11 cellular contexts compared by ENCODE assay signal in the genomic region with DNA sequence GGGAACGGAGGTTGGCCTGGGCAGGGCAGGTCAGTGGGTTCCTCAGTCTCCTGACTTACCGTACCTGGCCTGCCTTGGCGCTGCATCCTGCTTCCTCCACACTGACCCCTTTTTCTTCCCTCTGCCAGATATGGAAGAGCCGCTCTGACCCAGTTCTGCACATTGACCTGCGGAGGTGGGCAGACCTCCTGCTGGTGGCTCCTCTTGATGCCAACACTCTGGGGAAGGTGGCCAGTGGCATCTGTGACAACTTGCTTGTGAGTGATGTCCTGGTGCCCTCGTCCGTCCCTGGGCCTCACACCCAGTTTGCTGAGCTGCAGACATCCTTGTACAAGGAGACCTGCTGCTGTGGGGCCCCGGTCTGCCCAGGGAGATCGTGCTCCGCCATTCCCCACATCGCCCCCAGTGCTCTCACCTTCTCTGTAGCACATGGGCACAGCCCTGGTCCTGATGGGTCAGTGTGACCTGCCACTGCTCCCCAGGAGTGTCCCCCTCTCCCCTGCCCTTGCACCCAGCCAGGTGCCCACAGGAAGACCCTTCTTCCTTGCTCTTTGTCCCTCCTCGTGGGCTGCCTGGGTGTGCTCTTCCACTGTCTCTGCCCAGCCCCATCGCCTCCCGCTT. TPM values are rescaled to one million over a fixed set of nuclear protein-coding genes. Genes with fewer than 3 reads are reported as not detected.
A peak's percentile ranks its signal among the peaks of the same experiment; 100 is the strongest.
DNase-seq lines count a peak whose midpoint lies in the region; ATAC-seq and TF ChIP-seq lines count a peak whose summit lies in the region.
"Had no signal": no experiment of that assay in that cellular context is flagged by ENCODE, and none has a peak within 500 bp of the region (broad histone marks: within the 10 kb centered on the region; RNA-seq: fewer than 3 reads in every experiment).

No MANE protein-coding gene starts in this region.

- H3K79me2 ChIP-seq in mammary epithelial cell (ENCODE audit: insufficient read depth, low read length) = no peaks in the 10 kb centered on the region

- no peak overlapping the region for H3K27ac ChIP-seq in mammary epithelial cell (ENCODE audit: insufficient read depth, low read depth, low read length)
- peak overlapping the region; percentile 85 to 95 (median 88) for H3K27ac ChIP-seq in tibial nerve
- H3K27ac ChIP-seq: C4-2B had no signal

- no peaks in the 10 kb centered on the region for H3K36me3 ChIP-seq in mammary epithelial cell (ENCODE audit: insufficient read depth, low read length)
- H3K36me3 ChIP-seq in tibial nerve = peaks cover 0 to 14% (median 0%) of the 10 kb centered on the region in 3 donors

- TF ChIP-seq CTCF in MCF 10A (IDR thresholded peaks at IDR 0.05; ENCODE audit: unreplicated experiment) = no peak
- no peak for TF ChIP-seq CTCF in mammary epithelial cell (conservative IDR thresholded peaks at IDR 0.05 in 1 of 2, IDR thresholded peaks at IDR 0.05 in 1 of 2; ENCODE audit: extremely low read depth in 1 of 2, insufficient read depth in 1 of 2, low read depth in 1 of 2, low read length in 2 of 2)
- TF ChIP-seq CTCF in chondrocyte (IDR thresholded peaks at IDR 0.05) = no peak
- TF ChIP-seq CTCF in tibial nerve (IDR thresholded peaks at IDR 0.05) = no peak

- H3K9ac ChIP-seq in mammary epithelial cell (ENCODE audit: insufficient read depth, low read length) = no peak overlapping the region

- H3K4me1 Mint-ChIP-seq in MCF 10A (ENCODE audit: insufficient read depth, unreplicated experiment) = peaks cover 10% of the 10 kb centered on the region
- H3K4me1 Mint-ChIP-seq in chondrocyte (ENCODE audit: low read depth) = peaks cover 61% of the 10 kb centered on the region
- H3K4me1 Mint-ChIP-seq in naive B cell = peaks cover 40 to 62% (median 46%) of the 10 kb centered on the region in 3 donors

- TF ChIP-seq EP300 in tibial nerve (IDR thresholded peaks at IDR 0.05) = no peak

- H3K36me3 Mint-ChIP-seq in MCF 10A (ENCODE audit: insufficient read depth, unreplicated experiment) (no peaks in the 10 kb centered on the region), chondrocyte (ENCODE audit: low read depth) (peaks cover 4% of the 10 kb centered on the region), naive B cell (peaks cover 0 to 7% of the 10 kb centered on the region in 2 donors)

- CTCF ChIA-PET in MCF 10A (lab: Yijun Ruan, JAX) = interaction anchor here (1.0 to 1.5 kb wide), 5 partner anchors 9 to 162 kb away, joined by 4 to 8 read pairs (median 5); no protein-coding TSS in a partner anchor
- CTCF ChIA-PET in mammary epithelial cell (lab: Charles Lee; ENCODE audit: low non-redundant PET) = interaction anchor here (0.5 kb wide), 1 partner anchor 63 kb away, joined by 10 read pairs; no protein-coding TSS in a partner anchor

- no peak for DNase-seq in MCF 10A (ENCODE audit: unreplicated experiment)
- no peak for DNase-seq in mammary epithelial cell
- DNase-seq in chondrocyte (ENCODE audit: low spot score) = no peak
- DNase-seq in naive B cell = no peak
- no peak for DNase-seq in tibial nerve (ENCODE audit: low spot score in 2 of 2)
- no peak for DNase-seq in NCI-H1105 treated with DMSO at 0.1 percent for 48 hours (lab: John Stamatoyannopoulos, UW)
- no peak for DNase-seq in activated CD4-positive, CD25-positive, alpha-beta regulatory T cell treated with anti-CD3 and anti-CD28 coated beads, Interleukin-2, amount 50 U/mL, for 72 hours
- DNase-seq: activated naive CD4-positive, alpha-beta T cell; NCI-H2171 had no signal

- no peaks in the 10 kb centered on the region for H3K27me3 ChIP-seq in mammary epithelial cell (ENCODE audit: insufficient read depth, low read length)
- no peaks in the 10 kb centered on the region for H3K27me3 ChIP-seq in tibial nerve

- TF ChIP-seq POLR2A in tibial nerve (IDR thresholded peaks at IDR 0.05) = no peak

- BruUV-seq in MCF 10A (replicated peaks; lab: Mats Ljungman, UMichigan) (no TSS peak), mammary epithelial cell (replicated peaks; lab: Mats Ljungman, UMichigan) (no TSS peak)

- no peak overlapping the region for H3K4me3 ChIP-seq in mammary epithelial cell (replicated peaks in 1 of 3; ENCODE audit: insufficient read depth in 1 of 3, low read depth in 2 of 3, low read length in 3 of 3)
- H3K4me3 ChIP-seq in tibial nerve = peak overlapping the region in 2 of 4 donors; percentile 8 to 32

- ATAC-seq in naive B cell (ENCODE audit: low read depth in 2 of 2) = no peak
- no peak for ATAC-seq in GM21447 (IDR thresholded peaks at IDR 0.05; ENCODE audit: unreplicated experiment)

- H3K4me2 ChIP-seq in mammary epithelial cell (ENCODE audit: insufficient read depth, low read depth, low read length) = no peak overlapping the region

- H3K9me3 Mint-ChIP-seq in MCF 10A (ENCODE audit: unreplicated experiment) (no peaks in the 10 kb centered on the region), chondrocyte (ENCODE audit: low read depth) (no peaks in the 10 kb centered on the region), naive B cell (no peaks in the 10 kb centered on the region)

- in situ Hi-C loops in mammary epithelial cell (cut with MboI; ENCODE audit: low sequenced_read_pairs in 2 of 2) = no loop called here

- dilution Hi-C loops in mammary epithelial cell (cut with HindIII; ENCODE audit: low sequenced_read_pairs) = no loop called here

- H3K9me3 ChIP-seq in mammary epithelial cell (replicated peaks; ENCODE audit: insufficient read depth, low read length) (no peaks in the 10 kb centered on the region), tibial nerve (no peaks in the 10 kb centered on the region)

- POLR2A ChIA-PET in MCF 10A (lab: Yijun Ruan, JAX) = interaction anchor here (0.6 to 1.6 kb wide), 3 partner anchors 14 to 30 kb away, joined by 3 to 4 read pairs (median 3); partner anchors contain the start of gene PPCDC

- no peak overlapping the region for H3K4me3 Mint-ChIP-seq in MCF 10A (ENCODE audit: unreplicated experiment)
- no peak overlapping the region for H3K4me3 Mint-ChIP-seq in chondrocyte (ENCODE audit: unreplicated experiment)
- H3K4me3 Mint-ChIP-seq in naive B cell = peak overlapping the region in 2 of 8 donors; percentile 40 to 73

- H3K27ac Mint-ChIP-seq in MCF 10A (ENCODE audit: low read depth, unreplicated experiment) (peak overlapping the region; percentile 76), chondrocyte (ENCODE audit: unreplicated experiment) (peak overlapping the region; percentile 98), naive B cell (peak overlapping the region in 5 of 6 donors; percentile 49 to 95 (median 62))

- H2AFZ ChIP-seq in mammary epithelial cell (ENCODE audit: low read depth, low read length) = no peak overlapping the region

- H3K27me3 Mint-ChIP-seq in MCF 10A (ENCODE audit: insufficient read depth, unreplicated experiment) = no peaks in the 10 kb centered on the region
- H3K27me3 Mint-ChIP-seq in chondrocyte (ENCODE audit: low read depth) = no peaks in the 10 kb centered on the region
- H3K27me3 Mint-ChIP-seq in naive B cell = peaks cover 0 to 27% (median 17%) of the 10 kb centered on the region in 3 donors

- WGBS in mammary epithelial cell (ENCODE audit: low coverage, missing lambda C conversion rate) = 85% methylated on average over 11 of the region's 14 CpGs
- WGBS in tibial nerve, 2 donors = 75 to 83% methylated on average over 14 of the region's 14 CpGs

- intact Hi-C loops in MCF 10A (cut with micrococcal nuclease) = no loop called here
- intact Hi-C loops in mammary epithelial cell (cut with micrococcal nuclease) = no loop called here

- H3K4me1 ChIP-seq in mammary epithelial cell (ENCODE audit: insufficient read depth, low read length) = peaks cover 23% of the 10 kb centered on the region
- peaks cover 6 to 65% (median 49%) of the 10 kb centered on the region in 4 donors for H3K4me1 ChIP-seq in tibial nerve

- H4K20me1 ChIP-seq in mammary epithelial cell (ENCODE audit: insufficient read depth, low read length) = no peaks in the 10 kb centered on the region

RNA-seq across cellular contexts. Expression of gene PPCDC, which starts 21.0 kb away (rescaled TPM):
- total RNA-seq in MCF 10A (2022) (20.3 and 25.1 TPM in 2 replicates), mammary epithelial cell (10 to 100 TPM in 1 of 2 donors, 1 to 10 TPM in 1; 8.2 to 20.9 TPM), chondrocyte (7.3 to 12.9 TPM (median 8.7 TPM) in 3 replicates), tibial nerve (10 to 100 TPM; 19.8 to 42.5 (median 36.4) TPM)
- polyA plus RNA-seq in mammary epithelial cell (23.0 TPM), naive B cell (ENCODE audit: low read depth in 6 of 6) (1 to 10 TPM; 4.5 to 8.9 (median 7.1) TPM)
- 11.3 TPM for polyA minus RNA-seq in mammary epithelial cell

RNA-seq across cellular contexts. Expression of gene SCAMP5, which starts 49.0 kb away (rescaled TPM):
- total RNA-seq in MCF 10A (2022) (0.54 and 0.96 TPM in 2 replicates), mammary epithelial cell (1 to 10 TPM; 1.1 to 1.3 TPM), chondrocyte (20.6 to 29.3 TPM (median 22.4 TPM) in 3 replicates), tibial nerve (10 to 100 TPM in 2 of 4 donors, 1 to 10 TPM in 2; 1.5 to 14.1 (median 8.8) TPM)
- polyA plus RNA-seq in mammary epithelial cell (0.91 TPM), naive B cell (ENCODE audit: low read depth in 6 of 6) (not detected)
- polyA minus RNA-seq in mammary epithelial cell = 2.1 TPM
